1 cellular context compared by ENCODE assay signal in the genomic region with DNA sequence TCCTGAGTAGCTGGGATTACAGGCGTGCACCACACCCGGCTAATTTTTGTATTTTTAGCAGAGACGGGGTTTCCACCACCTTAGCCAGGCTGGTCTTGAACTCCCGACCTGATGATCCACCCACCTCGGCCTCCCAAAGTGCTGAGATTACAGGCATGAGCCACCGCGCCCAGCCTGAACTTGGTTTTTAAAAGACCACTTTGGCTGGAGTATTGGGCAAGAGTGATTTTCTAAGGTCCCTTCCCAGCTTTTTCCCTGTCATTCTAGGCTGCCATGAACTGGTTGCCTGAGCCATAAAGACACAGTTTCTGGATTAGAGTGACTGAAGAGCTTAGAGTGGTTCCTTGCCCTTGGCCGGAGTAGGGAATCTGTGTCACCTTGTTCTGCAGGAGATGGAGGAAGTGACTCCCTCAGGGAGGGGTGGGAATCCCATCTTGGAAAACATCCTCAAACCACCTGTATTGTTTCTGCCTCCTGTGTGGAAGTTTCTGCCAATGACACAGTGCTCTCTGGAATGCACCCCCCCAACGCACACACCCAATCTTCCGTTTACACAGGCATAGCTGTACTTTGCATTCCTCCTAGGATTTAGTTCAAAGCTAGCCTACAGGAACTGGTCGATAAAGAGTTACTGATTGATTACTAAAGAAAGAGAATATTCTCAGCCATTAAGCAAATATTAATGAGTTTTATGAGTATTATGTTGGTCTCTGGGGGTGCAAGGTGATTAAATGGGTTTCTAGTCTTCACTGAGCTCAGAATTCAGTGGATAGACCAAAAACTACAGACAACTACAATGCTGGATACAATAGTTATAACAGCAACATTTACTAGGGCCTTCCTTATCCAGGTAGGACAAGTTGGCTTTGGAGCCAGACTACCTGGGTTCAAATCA.
TF ChIP-seq lines count a peak whose summit lies in the region.

No MANE protein-coding gene starts in this region.

TF ChIP-seq in HepG2, 621 proteins besides CTCF, POLR2A, EP300 and RAD21 (continued from another document and continues in another):
- TF ChIP-seq EZH2 (conservative IDR thresholded peaks at IDR 0.05; ENCODE audit: low read depth, low read length) = no peak
- TF ChIP-seq ZNF333 (CRISPR knock-in tag; IDR thresholded peaks at IDR 0.05; ENCODE audit: borderline replicate concordance) = no peak
- peak; percentile 86; the same call in 1 of the 2 replicates for TF ChIP-seq DDIT3 (CRISPR knock-in tag; IDR thresholded peaks at IDR 0.05)
- TF ChIP-seq KLF16 (CRISPR knock-in tag; IDR thresholded peaks at IDR 0.05) = peak in 1 of 2 experiments; percentile 99; a peak in 2 of 4 replicates
- peak; percentile 96 for TF ChIP-seq KAT8 (CRISPR knock-in tag; IDR thresholded peaks at IDR 0.05)
- TF ChIP-seq, protein P1, sequence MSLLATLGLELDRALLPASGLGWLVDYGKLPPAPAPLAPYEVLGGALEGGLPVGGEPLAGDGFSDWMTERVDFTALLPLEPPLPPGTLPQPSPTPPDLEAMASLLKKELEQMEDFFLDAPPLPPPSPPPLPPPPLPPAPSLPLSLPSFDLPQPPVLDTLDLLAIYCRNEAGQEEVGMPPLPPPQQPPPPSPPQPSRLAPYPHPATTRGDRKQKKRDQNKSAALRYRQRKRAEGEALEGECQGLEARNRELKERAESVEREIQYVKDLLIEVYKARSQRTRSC (CRISPR knock-in tag; IDR thresholded peaks at IDR 0.05; ENCODE audit: low read depth) = no peak
- TF ChIP-seq ZNF589 (CRISPR knock-in tag; conservative IDR thresholded peaks at IDR 0.05) = peak; percentile 57
- peak; percentile 91; the same call in 1 of the 2 replicates for TF ChIP-seq ZNF788 (CRISPR knock-in tag; IDR thresholded peaks at IDR 0.05; ENCODE audit: borderline replicate concordance)
- TF ChIP-seq REXO4 (CRISPR knock-in tag; IDR thresholded peaks at IDR 0.05; ENCODE audit: borderline replicate concordance) = no peak; the same call in 1 of the 2 replicates
- TF ChIP-seq ZFX (CRISPR knock-in tag; IDR thresholded peaks at IDR 0.05; ENCODE audit: low read depth) = peak; percentile 58; the same call in 1 of the 2 replicates
- TF ChIP-seq ARNT2 (CRISPR knock-in tag; IDR thresholded peaks at IDR 0.05; ENCODE audit: low read depth) = peak; percentile 96
- peak; percentile 97 for TF ChIP-seq BCL6 (CRISPR knock-in tag; IDR thresholded peaks at IDR 0.05)
- peak; percentile 96 for TF ChIP-seq ZNF607 (CRISPR knock-in tag; IDR thresholded peaks at IDR 0.05; ENCODE audit: borderline replicate concordance)
- TF ChIP-seq JUN (CRISPR knock-in tag; IDR thresholded peaks at IDR 0.05) = peak; percentile 100
- no peak for TF ChIP-seq NFIB (CRISPR knock-in tag; IDR thresholded peaks at IDR 0.05; ENCODE audit: borderline replicate concordance)
- TF ChIP-seq JUNB (CRISPR knock-in tag; IDR thresholded peaks at IDR 0.05; ENCODE audit: borderline replicate concordance) = peak; percentile 99
- peak; percentile 97 for TF ChIP-seq ZNF670 (CRISPR knock-in tag; IDR thresholded peaks at IDR 0.05; ENCODE audit: borderline replicate concordance)
- TF ChIP-seq RFXAP (CRISPR knock-in tag; IDR thresholded peaks at IDR 0.05; ENCODE audit: borderline replicate concordance) = peak; percentile 98
- TF ChIP-seq ARNT (IDR thresholded peaks at IDR 0.05) = no peak
- no peak for TF ChIP-seq ZNF75D (CRISPR knock-in tag; IDR thresholded peaks at IDR 0.05; ENCODE audit: borderline replicate concordance)
- TF ChIP-seq, protein P2, sequence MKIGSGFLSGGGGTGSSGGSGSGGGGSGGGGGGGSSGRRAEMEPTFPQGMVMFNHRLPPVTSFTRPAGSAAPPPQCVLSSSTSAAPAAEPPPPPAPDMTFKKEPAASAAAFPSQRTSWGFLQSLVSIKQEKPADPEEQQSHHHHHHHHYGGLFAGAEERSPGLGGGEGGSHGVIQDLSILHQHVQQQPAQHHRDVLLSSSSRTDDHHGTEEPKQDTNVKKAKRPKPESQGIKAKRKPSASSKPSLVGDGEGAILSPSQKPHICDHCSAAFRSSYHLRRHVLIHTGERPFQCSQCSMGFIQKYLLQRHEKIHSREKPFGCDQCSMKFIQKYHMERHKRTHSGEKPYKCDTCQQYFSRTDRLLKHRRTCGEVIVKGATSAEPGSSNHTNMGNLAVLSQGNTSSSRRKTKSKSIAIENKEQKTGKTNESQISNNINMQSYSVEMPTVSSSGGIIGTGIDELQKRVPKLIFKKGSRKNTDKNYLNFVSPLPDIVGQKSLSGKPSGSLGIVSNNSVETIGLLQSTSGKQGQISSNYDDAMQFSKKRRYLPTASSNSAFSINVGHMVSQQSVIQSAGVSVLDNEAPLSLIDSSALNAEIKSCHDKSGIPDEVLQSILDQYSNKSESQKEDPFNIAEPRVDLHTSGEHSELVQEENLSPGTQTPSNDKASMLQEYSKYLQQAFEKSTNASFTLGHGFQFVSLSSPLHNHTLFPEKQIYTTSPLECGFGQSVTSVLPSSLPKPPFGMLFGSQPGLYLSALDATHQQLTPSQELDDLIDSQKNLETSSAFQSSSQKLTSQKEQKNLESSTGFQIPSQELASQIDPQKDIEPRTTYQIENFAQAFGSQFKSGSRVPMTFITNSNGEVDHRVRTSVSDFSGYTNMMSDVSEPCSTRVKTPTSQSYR (CRISPR knock-in tag; IDR thresholded peaks at IDR 0.05; ENCODE audit: borderline replicate concordance) = peak; percentile 96
- TF ChIP-seq ZNF20 (CRISPR knock-in tag; IDR thresholded peaks at IDR 0.05) = 0 out of 2 replicates have a peak, but pooled peaks have one; percentile 7
- TF ChIP-seq SIN3A (IDR thresholded peaks at IDR 0.05; ENCODE audit: borderline replicate concordance, low read depth, low read length) = peak; percentile 47; the same call in 1 of the 2 replicates
- peak; percentile 97; the same call in 1 of the 2 replicates for TF ChIP-seq ZNF749 (CRISPR knock-in tag; IDR thresholded peaks at IDR 0.05; ENCODE audit: borderline replicate concordance)
- peak; percentile 95 for TF ChIP-seq ETV6 (CRISPR knock-in tag; conservative IDR thresholded peaks at IDR 0.05)
- no peak for TF ChIP-seq TCF12 (IDR thresholded peaks at IDR 0.05)
- peak; percentile 100 for TF ChIP-seq TCF12 (CRISPR knock-in tag; IDR thresholded peaks at IDR 0.05)
- TF ChIP-seq, protein P3, sequence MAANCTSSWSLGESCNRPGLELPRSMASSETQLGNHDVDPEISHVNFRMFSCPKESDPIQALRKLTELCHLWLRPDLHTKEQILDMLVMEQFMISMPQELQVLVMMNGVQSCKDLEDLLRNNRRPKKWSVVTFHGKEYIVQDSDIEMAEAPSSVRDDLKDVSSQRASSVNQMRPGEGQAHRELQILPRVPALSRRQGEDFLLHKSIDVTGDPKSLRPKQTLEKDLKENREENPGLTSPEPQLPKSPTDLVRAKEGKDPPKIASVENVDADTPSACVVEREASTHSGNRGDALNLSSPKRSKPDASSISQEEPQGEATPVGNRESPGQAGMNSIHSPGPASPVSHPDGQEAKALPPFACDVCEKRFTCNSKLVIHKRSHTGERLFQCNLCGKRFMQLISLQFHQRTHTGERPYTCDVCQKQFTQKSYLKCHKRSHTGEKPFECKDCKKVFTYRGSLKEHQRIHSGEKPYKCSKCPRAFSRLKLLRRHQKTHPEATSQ (CRISPR knock-in tag; IDR thresholded peaks at IDR 0.05; ENCODE audit: borderline replicate concordance) = peak; percentile 84; the same call in 1 of the 2 replicates
- no peak for TF ChIP-seq NFE2L1 (CRISPR knock-in tag; IDR thresholded peaks at IDR 0.05; ENCODE audit: borderline replicate concordance)
- TF ChIP-seq, protein P4, sequence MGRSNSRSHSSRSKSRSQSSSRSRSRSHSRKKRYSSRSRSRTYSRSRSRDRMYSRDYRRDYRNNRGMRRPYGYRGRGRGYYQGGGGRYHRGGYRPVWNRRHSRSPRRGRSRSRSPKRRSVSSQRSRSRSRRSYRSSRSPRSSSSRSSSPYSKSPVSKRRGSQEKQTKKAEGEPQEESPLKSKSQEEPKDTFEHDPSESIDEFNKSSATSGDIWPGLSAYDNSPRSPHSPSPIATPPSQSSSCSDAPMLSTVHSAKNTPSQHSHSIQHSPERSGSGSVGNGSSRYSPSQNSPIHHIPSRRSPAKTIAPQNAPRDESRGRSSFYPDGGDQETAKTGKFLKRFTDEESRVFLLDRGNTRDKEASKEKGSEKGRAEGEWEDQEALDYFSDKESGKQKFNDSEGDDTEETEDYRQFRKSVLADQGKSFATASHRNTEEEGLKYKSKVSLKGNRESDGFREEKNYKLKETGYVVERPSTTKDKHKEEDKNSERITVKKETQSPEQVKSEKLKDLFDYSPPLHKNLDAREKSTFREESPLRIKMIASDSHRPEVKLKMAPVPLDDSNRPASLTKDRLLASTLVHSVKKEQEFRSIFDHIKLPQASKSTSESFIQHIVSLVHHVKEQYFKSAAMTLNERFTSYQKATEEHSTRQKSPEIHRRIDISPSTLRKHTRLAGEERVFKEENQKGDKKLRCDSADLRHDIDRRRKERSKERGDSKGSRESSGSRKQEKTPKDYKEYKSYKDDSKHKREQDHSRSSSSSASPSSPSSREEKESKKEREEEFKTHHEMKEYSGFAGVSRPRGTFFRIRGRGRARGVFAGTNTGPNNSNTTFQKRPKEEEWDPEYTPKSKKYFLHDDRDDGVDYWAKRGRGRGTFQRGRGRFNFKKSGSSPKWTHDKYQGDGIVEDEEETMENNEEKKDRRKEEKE (IDR thresholded peaks at IDR 0.05) = no peak
- no peak for TF ChIP-seq SNRNP70 (IDR thresholded peaks at IDR 0.05; ENCODE audit: low read depth, low read length)
- peak; percentile 100 for TF ChIP-seq SALL2 (CRISPR knock-in tag; IDR thresholded peaks at IDR 0.05)
- peak; percentile 99 for TF ChIP-seq HNF4G (IDR thresholded peaks at IDR 0.05; ENCODE audit: borderline replicate concordance, low read depth, low read length)
- peak; percentile 99 for TF ChIP-seq HNF4G (CRISPR knock-in tag; IDR thresholded peaks at IDR 0.05; ENCODE audit: borderline replicate concordance, low read depth)
- peak; percentile 100 for TF ChIP-seq ONECUT2 (CRISPR knock-in tag; IDR thresholded peaks at IDR 0.05)
- TF ChIP-seq RFX5 (IDR thresholded peaks at IDR 0.05; ENCODE audit: low read depth, low read length) = no peak
- peak; percentile 100 for TF ChIP-seq RCOR2 (CRISPR knock-in tag; IDR thresholded peaks at IDR 0.05)
- TF ChIP-seq, protein P5, sequence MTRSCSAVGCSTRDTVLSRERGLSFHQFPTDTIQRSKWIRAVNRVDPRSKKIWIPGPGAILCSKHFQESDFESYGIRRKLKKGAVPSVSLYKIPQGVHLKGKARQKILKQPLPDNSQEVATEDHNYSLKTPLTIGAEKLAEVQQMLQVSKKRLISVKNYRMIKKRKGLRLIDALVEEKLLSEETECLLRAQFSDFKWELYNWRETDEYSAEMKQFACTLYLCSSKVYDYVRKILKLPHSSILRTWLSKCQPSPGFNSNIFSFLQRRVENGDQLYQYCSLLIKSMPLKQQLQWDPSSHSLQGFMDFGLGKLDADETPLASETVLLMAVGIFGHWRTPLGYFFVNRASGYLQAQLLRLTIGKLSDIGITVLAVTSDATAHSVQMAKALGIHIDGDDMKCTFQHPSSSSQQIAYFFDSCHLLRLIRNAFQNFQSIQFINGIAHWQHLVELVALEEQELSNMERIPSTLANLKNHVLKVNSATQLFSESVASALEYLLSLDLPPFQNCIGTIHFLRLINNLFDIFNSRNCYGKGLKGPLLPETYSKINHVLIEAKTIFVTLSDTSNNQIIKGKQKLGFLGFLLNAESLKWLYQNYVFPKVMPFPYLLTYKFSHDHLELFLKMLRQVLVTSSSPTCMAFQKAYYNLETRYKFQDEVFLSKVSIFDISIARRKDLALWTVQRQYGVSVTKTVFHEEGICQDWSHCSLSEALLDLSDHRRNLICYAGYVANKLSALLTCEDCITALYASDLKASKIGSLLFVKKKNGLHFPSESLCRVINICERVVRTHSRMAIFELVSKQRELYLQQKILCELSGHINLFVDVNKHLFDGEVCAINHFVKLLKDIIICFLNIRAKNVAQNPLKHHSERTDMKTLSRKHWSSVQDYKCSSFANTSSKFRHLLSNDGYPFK (CRISPR knock-in tag; IDR thresholded peaks at IDR 0.05; ENCODE audit: borderline replicate concordance) = peak; percentile 58; the same call in 1 of the 2 replicates
- TF ChIP-seq, protein P6, sequence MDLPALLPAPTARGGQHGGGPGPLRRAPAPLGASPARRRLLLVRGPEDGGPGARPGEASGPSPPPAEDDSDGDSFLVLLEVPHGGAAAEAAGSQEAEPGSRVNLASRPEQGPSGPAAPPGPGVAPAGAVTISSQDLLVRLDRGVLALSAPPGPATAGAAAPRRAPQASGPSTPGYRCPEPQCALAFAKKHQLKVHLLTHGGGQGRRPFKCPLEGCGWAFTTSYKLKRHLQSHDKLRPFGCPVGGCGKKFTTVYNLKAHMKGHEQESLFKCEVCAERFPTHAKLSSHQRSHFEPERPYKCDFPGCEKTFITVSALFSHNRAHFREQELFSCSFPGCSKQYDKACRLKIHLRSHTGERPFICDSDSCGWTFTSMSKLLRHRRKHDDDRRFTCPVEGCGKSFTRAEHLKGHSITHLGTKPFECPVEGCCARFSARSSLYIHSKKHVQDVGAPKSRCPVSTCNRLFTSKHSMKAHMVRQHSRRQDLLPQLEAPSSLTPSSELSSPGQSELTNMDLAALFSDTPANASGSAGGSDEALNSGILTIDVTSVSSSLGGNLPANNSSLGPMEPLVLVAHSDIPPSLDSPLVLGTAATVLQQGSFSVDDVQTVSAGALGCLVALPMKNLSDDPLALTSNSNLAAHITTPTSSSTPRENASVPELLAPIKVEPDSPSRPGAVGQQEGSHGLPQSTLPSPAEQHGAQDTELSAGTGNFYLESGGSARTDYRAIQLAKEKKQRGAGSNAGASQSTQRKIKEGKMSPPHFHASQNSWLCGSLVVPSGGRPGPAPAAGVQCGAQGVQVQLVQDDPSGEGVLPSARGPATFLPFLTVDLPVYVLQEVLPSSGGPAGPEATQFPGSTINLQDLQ (CRISPR knock-in tag; IDR thresholded peaks at IDR 0.05) = peak; percentile 71; the same call in 1 of the 2 replicates
- peak; percentile 71 for TF ChIP-seq SRF (IDR thresholded peaks at IDR 0.05; ENCODE audit: low read depth, low read length)
- TF ChIP-seq TEAD3 (CRISPR knock-in tag; optimal IDR thresholded peaks at IDR 0.05; ENCODE audit: borderline replicate concordance) = peak; percentile 100
- peak; percentile 75; the same call in 1 of the 2 replicates for TF ChIP-seq ZNF383 (CRISPR knock-in tag; IDR thresholded peaks at IDR 0.05; ENCODE audit: borderline replicate concordance)
- no peak for TF ChIP-seq ZNF282 (IDR thresholded peaks at IDR 0.05; ENCODE audit: partially characterized antibody)
- TF ChIP-seq SNAPC2 (CRISPR knock-in tag; IDR thresholded peaks at IDR 0.05) = peak; percentile 97
- peak; percentile 65; the same call in 1 of the 2 replicates for TF ChIP-seq ZNF552 (CRISPR knock-in tag; IDR thresholded peaks at IDR 0.05; ENCODE audit: borderline replicate concordance)
- peak; percentile 99 for TF ChIP-seq ATF3 (CRISPR knock-in tag; IDR thresholded peaks at IDR 0.05)
